In the genomic region with DNA sequence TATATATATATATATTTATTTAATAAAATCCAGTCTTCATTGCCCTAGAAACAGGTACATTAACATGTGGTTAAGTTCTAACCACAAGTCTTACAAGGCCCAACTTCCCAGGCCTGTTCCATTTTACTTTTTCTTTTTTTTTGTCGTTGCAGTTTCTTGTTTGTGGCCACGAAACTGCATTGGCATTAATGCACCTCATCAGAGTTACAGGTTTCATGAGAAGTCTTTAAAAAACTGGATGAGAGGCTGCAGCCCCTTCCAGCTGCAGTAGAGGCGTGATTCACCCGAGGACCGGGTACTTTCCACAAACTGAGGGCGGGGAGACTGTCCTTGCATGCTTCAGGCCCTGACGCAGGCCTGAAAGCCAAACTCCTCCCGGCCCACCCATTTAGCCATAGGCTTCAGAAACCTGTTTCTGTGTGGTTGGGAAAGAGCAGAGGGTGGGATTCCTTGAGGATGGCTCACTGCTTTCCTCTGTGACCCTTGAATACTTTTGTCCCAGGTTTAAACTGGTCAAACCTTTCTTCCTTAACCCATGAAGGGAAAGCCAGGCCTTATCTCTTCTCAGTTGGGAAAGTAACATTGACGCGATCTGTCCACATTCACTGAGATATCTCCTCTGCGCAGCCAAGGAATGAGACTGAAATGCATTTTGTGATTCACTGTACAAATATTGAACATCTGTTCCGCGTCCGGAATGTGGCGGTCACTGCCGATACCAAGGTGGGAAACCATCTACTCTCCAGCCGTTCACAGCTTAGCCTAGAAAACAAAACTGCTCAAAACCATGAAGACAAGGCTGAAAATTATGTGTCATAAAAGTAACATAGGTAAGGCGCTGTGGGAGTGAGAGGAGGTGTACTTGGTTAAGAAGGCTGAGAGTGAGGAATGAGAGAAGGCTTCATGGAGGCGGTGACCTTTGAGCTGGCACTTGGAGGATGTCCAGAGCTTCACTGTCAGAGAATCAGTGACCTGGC, we compare ENCODE assay signal across 9 cellular contexts.
DNase-seq lines count a peak whose midpoint lies in the region; ATAC-seq lines count a peak whose summit lies in the region.
"Had no signal": no experiment of that assay in that cellular context is flagged by ENCODE, and none has a peak within 500 bp of the region (broad histone marks: within the 10 kb centered on the region; RNA-seq: fewer than 3 reads in every experiment).

No MANE protein-coding gene starts in this region.

- peaks cover 7% of the 10 kb centered on the region for H3K9me3 Mint-ChIP-seq in activated CD8-positive, alpha-beta T cell treated with anti-CD3 and anti-CD28 coated beads, Interleukin-2, amount 10 ng/mL, durations not matched to agents 7 days and 5 days (ENCODE audit: insufficient read depth)
- peaks cover 4% of the 10 kb centered on the region for H3K9me3 Mint-ChIP-seq in stimulated activated effector memory CD8-positive, alpha-beta T cell treated with anti-CD3 and anti-CD28 coated beads, Interleukin-12 subunit alpha, Interleukin-12 subunit beta, amount 100 ng/mL, for 72 hours

- DNase-seq in activated CD4-positive, CD25-positive, alpha-beta regulatory T cell treated with anti-CD3 and anti-CD28 coated beads, Interleukin-2, amount 50 U/mL, for 16 hours (ENCODE audit: low read depth, low spot score), result peak; percentile 6
- DNase-seq in activated CD4-positive, CD25-positive, alpha-beta regulatory T cell (lab: John Stamatoyannopoulos, UW), result no peak
- DNase-seq in activated CD8-positive, alpha-beta T cell treated with anti-CD3 and anti-CD28 coated beads, Interleukin-2, amount 10 ng/mL, durations not matched to agents 7 days and 5 days, result peak; percentile 32
- DNase-seq in iPS-NIHi11 (ENCODE audit: low spot score) (peak; percentile 13), GDM1 (lab: John Stamatoyannopoulos, UW) (no peak), left lobe of liver (ENCODE audit: low spot score) (no peak)
- DNase-seq in stimulated activated effector memory CD8-positive, alpha-beta T cell treated with anti-CD3 and anti-CD28 coated beads, Interleukin-12 subunit alpha, Interleukin-12 subunit beta, amount 100 ng/mL, for 72 hours (ENCODE audit: low spot score in 2 of 2), result peak; percentile 25 to 72

- peaks cover 60% of the 10 kb centered on the region for H3K4me1 Mint-ChIP-seq in activated CD8-positive, alpha-beta T cell treated with anti-CD3 and anti-CD28 coated beads, Interleukin-2, amount 10 ng/mL, durations not matched to agents 7 days and 5 days (ENCODE audit: low read depth)
- peaks cover 70% of the 10 kb centered on the region for H3K4me1 Mint-ChIP-seq in stimulated activated effector memory CD8-positive, alpha-beta T cell treated with anti-CD3 and anti-CD28 coated beads, Interleukin-12 subunit alpha, Interleukin-12 subunit beta, amount 100 ng/mL, for 72 hours

- no peak overlapping the region for H3K4me3 Mint-ChIP-seq in activated CD8-positive, alpha-beta T cell treated with anti-CD3 and anti-CD28 coated beads, Interleukin-2, amount 10 ng/mL, durations not matched to agents 7 days and 5 days
- H3K4me3 Mint-ChIP-seq in stimulated activated effector memory CD8-positive, alpha-beta T cell treated with anti-CD3 and anti-CD28 coated beads, Interleukin-12 subunit alpha, Interleukin-12 subunit beta, amount 100 ng/mL, for 72 hours, result peak overlapping the region; percentile 6

- ATAC-seq in activated CD8-positive, alpha-beta T cell treated with anti-CD3 and anti-CD28 coated beads, Interleukin-2, amount 10 ng/mL, durations not matched to agents 7 days and 5 days, result peak; percentile 63
- ATAC-seq in stimulated activated effector memory CD8-positive, alpha-beta T cell treated with anti-CD3 and anti-CD28 coated beads, Interleukin-12 subunit alpha, Interleukin-12 subunit beta, amount 100 ng/mL, for 72 hours, result peak; percentile 87
- ATAC-seq in HG03457 (IDR thresholded peaks at IDR 0.05; ENCODE audit: unreplicated experiment) (no peak), left lobe of liver (no peak)
- ATAC-seq: body of pancreas had no signal

- peaks cover 13% of the 10 kb centered on the region for H3K36me3 Mint-ChIP-seq in activated CD8-positive, alpha-beta T cell treated with anti-CD3 and anti-CD28 coated beads, Interleukin-2, amount 10 ng/mL, durations not matched to agents 7 days and 5 days (ENCODE audit: low read depth)
- H3K36me3 Mint-ChIP-seq in stimulated activated effector memory CD8-positive, alpha-beta T cell treated with anti-CD3 and anti-CD28 coated beads, Interleukin-12 subunit alpha, Interleukin-12 subunit beta, amount 100 ng/mL, for 72 hours, result peaks cover 7% of the 10 kb centered on the region

- POLR2A ChIA-PET in activated CD8-positive, alpha-beta T cell treated with anti-CD3 and anti-CD28 coated beads, Interleukin-2, amount 10 ng/mL, durations not matched to agents 7 days and 5 days (lab: Charles Lee), result interaction anchor here (0.7 to 1.7 kb wide), 2 partner anchors 36 to 51 kb away, joined by 3 to 5 read pairs; no protein-coding TSS in a partner anchor

- no peaks in the 10 kb centered on the region for H3K27me3 Mint-ChIP-seq in activated CD8-positive, alpha-beta T cell treated with anti-CD3 and anti-CD28 coated beads, Interleukin-2, amount 10 ng/mL, durations not matched to agents 7 days and 5 days (ENCODE audit: low read depth)

- CTCF ChIA-PET in activated CD8-positive, alpha-beta T cell treated with anti-CD3 and anti-CD28 coated beads, Interleukin-2, amount 10 ng/mL, durations not matched to agents 7 days and 5 days (lab: Charles Lee), result no interaction called here

- H3K27ac Mint-ChIP-seq in activated CD8-positive, alpha-beta T cell treated with anti-CD3 and anti-CD28 coated beads, Interleukin-2, amount 10 ng/mL, durations not matched to agents 7 days and 5 days, result peak overlapping the region; percentile 69
- peak overlapping the region; percentile 60 for H3K27ac Mint-ChIP-seq in stimulated activated effector memory CD8-positive, alpha-beta T cell treated with anti-CD3 and anti-CD28 coated beads, Interleukin-12 subunit alpha, Interleukin-12 subunit beta, amount 100 ng/mL, for 72 hours

Comparison
In these comparisons a context has a peak if more than half of its experiments do, and no peak if none do; other contexts are left out.
1. DNase-seq: peak in activated CD4-positive, CD25-positive, alpha-beta regulatory T cell treated with anti-CD3 and anti-CD28 coated beads, Interleukin-2, amount 50 U/mL, for 16 hours (single experiment), activated CD8-positive, alpha-beta T cell treated with anti-CD3 and anti-CD28 coated beads, Interleukin-2, amount 10 ng/mL, durations not matched to agents 7 days and 5 days (single experiment), iPS-NIHi11 (single experiment) and stimulated activated effector memory CD8-positive, alpha-beta T cell treated with anti-CD3 and anti-CD28 coated beads, Interleukin-12 subunit alpha, Interleukin-12 subunit beta, amount 100 ng/mL, for 72 hours (2 of 2); none in activated CD4-positive, CD25-positive, alpha-beta regulatory T cell (0 of 4), GDM1 (single experiment) and left lobe of liver (single experiment).
2. ATAC-seq: peak in activated CD8-positive, alpha-beta T cell treated with anti-CD3 and anti-CD28 coated beads, Interleukin-2, amount 10 ng/mL, durations not matched to agents 7 days and 5 days (single experiment) and stimulated activated effector memory CD8-positive, alpha-beta T cell treated with anti-CD3 and anti-CD28 coated beads, Interleukin-12 subunit alpha, Interleukin-12 subunit beta, amount 100 ng/mL, for 72 hours (single experiment); none in HG03457 (single experiment) and left lobe of liver (single experiment).